Comparison of ENCODE assay signal across 8 cellular contexts in the genomic region with DNA sequence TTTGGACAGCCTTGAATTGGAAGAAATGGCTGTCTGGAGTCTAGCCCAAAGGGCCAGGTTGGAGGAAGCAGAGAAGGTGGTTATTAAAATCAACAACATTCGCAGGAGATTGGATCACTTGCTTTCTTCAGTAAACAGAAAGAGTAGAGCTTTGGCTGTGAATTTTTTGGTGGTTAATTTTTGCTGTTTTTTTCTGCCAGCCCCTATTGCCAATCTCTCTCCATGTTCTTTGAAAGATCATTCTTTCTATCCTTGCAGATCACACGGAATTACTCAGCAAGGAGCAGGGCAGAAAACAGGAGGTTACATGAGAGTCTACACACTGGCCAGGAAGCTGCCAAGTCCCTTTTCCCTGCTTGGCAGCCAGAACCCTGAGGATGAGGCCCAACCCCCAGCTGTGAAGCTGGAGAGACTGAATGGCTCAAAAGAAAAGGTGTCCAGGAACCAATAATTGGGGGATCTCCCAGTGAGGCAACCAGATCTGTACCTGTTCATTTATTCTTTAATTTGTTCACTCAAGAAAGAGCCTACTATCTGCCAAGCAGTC. TPM values are rescaled to one million over a fixed set of nuclear protein-coding genes. Genes with fewer than 3 reads are reported as not detected.
DNase-seq lines count a peak whose midpoint lies in the region; ATAC-seq and TF ChIP-seq lines count a peak whose summit lies in the region.

No MANE protein-coding gene starts in this region.

- peak overlapping the region; percentile 31 to 87 (median 76) for H3K4me3 Mint-ChIP-seq in naive thymus-derived CD8-positive, alpha-beta T cell

- POLR2A ChIA-PET in AG04450 (lab: Yijun Ruan, JAX): interaction anchor here (1.9 to 2.5 kb wide), 2 partner anchors 13 to 23 kb away, joined by 7 to 12 read pairs; a partner anchor contains a TSS
- POLR2A ChIA-PET in naive thymus-derived CD8-positive, alpha-beta T cell (lab: Charles Lee): interaction anchor here (0.6 to 9.2 kb wide), 9 partner anchors 11 to 995 kb away, joined by 3 to 190 read pairs (median 9); a partner anchor contains a TSS

- in situ Hi-C loops in GM13977 (cut with MboI; ENCODE audit: low pct_unique_long_range_greater_than_20kb, low sequenced_read_pairs, unreplicated experiment): no loop called here

- H3K9me3 Mint-ChIP-seq in naive thymus-derived CD8-positive, alpha-beta T cell: peaks cover 0 to 3% (median 0%) of the 10 kb centered on the region in 9 donors

- peak overlapping the region; percentile 55 for H3K27ac ChIP-seq in AG04450 (ENCODE audit: low read depth, low read length)
- peak overlapping the region; percentile 80 for H3K27ac ChIP-seq in KOPT-K1 (ENCODE audit: low read depth, low read length, poor library complexity, severe bottlenecking)
- H3K27ac ChIP-seq in dorsolateral prefrontal cortex: peak overlapping the region in 42 of 59 donors; percentile 10 to 81 (median 60)

- H3K27me3 Mint-ChIP-seq in naive thymus-derived CD8-positive, alpha-beta T cell: no peaks in the 10 kb centered on the region

- no peak for ATAC-seq in naive thymus-derived CD8-positive, alpha-beta T cell
- no peak for ATAC-seq in GM21381 (IDR thresholded peaks at IDR 0.05; ENCODE audit: unreplicated experiment)
- ATAC-seq in HG03342 (IDR thresholded peaks at IDR 0.05; ENCODE audit: unreplicated experiment): no peak

- no peak overlapping the region for H3K4me3 ChIP-seq in AG04450 (ENCODE audit: low read depth, low read length)
- H3K4me3 ChIP-seq in dorsolateral prefrontal cortex: peak overlapping the region in 1 of 59 donors; percentile 16

- H3K4me1 Mint-ChIP-seq in naive thymus-derived CD8-positive, alpha-beta T cell: peaks cover 47 to 68% (median 67%) of the 10 kb centered on the region in 4 donors

- CTCF ChIA-PET in AG04450 (lab: Charles Lee): interaction anchor here (1.7 kb wide), 1 partner anchor 28 kb away, joined by 7 read pairs; no protein-coding TSS in a partner anchor

- intact Hi-C loops in dorsolateral prefrontal cortex (cut with DNase I): no loop called here

- H3K9me3 ChIP-seq in AG04450 (ENCODE audit: control insufficient read depth, insufficient read depth, low read length) (no peaks in the 10 kb centered on the region), KOPT-K1 (ENCODE audit: insufficient read depth, low read length, poor library complexity, severe bottlenecking) (peaks cover 4% of the 10 kb centered on the region)

- DNase-seq in AG04450 (ENCODE audit: low read depth, low spot score) (no peak), dorsolateral prefrontal cortex (peak in 2 of 10 donors; percentile 14 to 62), NCI-H226 (no peak), GM13977 (ENCODE audit: low spot score) (no peak)
- DNase-seq in naive thymus-derived CD8-positive, alpha-beta T cell: no peak

- peaks cover 16% of the 10 kb centered on the region for H3K36me3 ChIP-seq in KOPT-K1 (ENCODE audit: insufficient read depth, low read length)

- H3K36me3 Mint-ChIP-seq in naive thymus-derived CD8-positive, alpha-beta T cell: peaks cover 5 to 28% (median 19%) of the 10 kb centered on the region in 3 donors

- H3K27me3 ChIP-seq in AG04450 (ENCODE audit: control insufficient read depth, insufficient read depth, low read length) (no peaks in the 10 kb centered on the region), dorsolateral prefrontal cortex (no peaks in the 10 kb centered on the region)

- TF ChIP-seq CTCF in AG04450 (IDR thresholded peaks at IDR 0.05; ENCODE audit: low read depth, low read length) (no peak), dorsolateral prefrontal cortex (IDR thresholded peaks at IDR 0.05 in 54 of 56, conservative IDR thresholded peaks at IDR 0.05 in 2 of 56; ENCODE audit: low read depth in 1 of 56, partially characterized antibody in 56 of 56) (no peak), GM13977 (IDR thresholded peaks at IDR 0.05; ENCODE audit: extremely low read depth, insufficient read depth, missing control alignments) (no peak)

- peak overlapping the region; percentile 85 to 97 (median 93) for H3K27ac Mint-ChIP-seq in naive thymus-derived CD8-positive, alpha-beta T cell

RNA-seq across cellular contexts. Expression of a gene that starts 13.0 kb away (rescaled TPM):
- 233 and 306 TPM in 2 replicates for polyA plus RNA-seq in AG04450 (2011; rRNA removed)
- 94.4 and 134 TPM in 2 replicates for polyA minus RNA-seq in AG04450 (2011; rRNA and poly(A)+ RNA removed)
- total RNA-seq in dorsolateral prefrontal cortex: 100 to 1,000 TPM in 3 of 120 experiments, 10 to 100 TPM in 117; 13.7 to 109 (median 43.0) TPM
- total RNA-seq in naive thymus-derived CD8-positive, alpha-beta T cell: 100 to 1,000 TPM; 110 to 111 TPM
- 100 to 1,000 TPM; 133 to 232 (median 148) TPM for polyA plus RNA-seq in naive thymus-derived CD8-positive, alpha-beta T cell
